In the genomic region with DNA sequence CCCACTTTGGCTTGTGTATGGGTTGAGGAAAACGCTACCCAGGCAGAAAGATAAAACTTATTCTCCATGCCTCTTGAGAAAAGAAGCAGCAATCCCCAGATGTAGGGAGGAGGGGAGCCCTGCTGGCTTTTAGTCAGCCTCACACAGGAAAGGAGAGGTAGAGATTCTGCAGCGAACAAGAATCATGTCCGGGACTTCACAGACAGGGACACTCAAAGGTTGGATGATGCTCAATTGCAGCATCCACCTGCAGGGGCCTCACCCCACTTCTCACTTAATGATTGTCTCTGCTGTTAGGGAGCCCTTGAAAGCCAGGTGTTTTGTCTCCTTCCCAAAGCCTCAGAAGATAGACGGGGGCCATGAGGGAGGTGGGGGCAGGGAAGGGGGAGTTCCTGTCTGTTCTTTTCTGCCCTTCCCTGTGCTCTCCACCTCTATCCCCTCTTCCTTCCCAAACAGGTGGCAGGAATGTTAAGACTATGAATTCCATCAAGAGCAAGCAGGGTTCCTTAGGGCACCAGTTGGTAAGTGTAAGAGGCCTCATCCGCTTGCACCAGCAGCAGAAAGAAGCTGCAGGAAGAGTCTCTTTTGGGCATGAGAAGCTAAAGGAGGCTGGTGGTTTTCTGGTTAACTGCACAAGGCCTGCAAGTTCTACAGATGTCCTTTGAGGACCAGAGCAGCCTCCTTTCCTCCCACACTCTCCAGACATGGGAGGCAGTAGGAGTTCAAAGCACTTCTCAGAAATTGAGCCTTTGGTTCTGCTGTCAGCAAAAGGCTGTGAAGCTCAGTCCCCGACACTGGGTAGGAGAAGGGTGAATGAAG, we compare ENCODE assay signal across 2 cellular contexts.
TF ChIP-seq lines count a peak whose summit lies in the region.

No MANE protein-coding gene starts in this region.

TF ChIP-seq in GM23338, 12 proteins besides CTCF, POLR2A, EP300 and RAD21 (continued from another document):
- TF ChIP-seq, protein P1, sequence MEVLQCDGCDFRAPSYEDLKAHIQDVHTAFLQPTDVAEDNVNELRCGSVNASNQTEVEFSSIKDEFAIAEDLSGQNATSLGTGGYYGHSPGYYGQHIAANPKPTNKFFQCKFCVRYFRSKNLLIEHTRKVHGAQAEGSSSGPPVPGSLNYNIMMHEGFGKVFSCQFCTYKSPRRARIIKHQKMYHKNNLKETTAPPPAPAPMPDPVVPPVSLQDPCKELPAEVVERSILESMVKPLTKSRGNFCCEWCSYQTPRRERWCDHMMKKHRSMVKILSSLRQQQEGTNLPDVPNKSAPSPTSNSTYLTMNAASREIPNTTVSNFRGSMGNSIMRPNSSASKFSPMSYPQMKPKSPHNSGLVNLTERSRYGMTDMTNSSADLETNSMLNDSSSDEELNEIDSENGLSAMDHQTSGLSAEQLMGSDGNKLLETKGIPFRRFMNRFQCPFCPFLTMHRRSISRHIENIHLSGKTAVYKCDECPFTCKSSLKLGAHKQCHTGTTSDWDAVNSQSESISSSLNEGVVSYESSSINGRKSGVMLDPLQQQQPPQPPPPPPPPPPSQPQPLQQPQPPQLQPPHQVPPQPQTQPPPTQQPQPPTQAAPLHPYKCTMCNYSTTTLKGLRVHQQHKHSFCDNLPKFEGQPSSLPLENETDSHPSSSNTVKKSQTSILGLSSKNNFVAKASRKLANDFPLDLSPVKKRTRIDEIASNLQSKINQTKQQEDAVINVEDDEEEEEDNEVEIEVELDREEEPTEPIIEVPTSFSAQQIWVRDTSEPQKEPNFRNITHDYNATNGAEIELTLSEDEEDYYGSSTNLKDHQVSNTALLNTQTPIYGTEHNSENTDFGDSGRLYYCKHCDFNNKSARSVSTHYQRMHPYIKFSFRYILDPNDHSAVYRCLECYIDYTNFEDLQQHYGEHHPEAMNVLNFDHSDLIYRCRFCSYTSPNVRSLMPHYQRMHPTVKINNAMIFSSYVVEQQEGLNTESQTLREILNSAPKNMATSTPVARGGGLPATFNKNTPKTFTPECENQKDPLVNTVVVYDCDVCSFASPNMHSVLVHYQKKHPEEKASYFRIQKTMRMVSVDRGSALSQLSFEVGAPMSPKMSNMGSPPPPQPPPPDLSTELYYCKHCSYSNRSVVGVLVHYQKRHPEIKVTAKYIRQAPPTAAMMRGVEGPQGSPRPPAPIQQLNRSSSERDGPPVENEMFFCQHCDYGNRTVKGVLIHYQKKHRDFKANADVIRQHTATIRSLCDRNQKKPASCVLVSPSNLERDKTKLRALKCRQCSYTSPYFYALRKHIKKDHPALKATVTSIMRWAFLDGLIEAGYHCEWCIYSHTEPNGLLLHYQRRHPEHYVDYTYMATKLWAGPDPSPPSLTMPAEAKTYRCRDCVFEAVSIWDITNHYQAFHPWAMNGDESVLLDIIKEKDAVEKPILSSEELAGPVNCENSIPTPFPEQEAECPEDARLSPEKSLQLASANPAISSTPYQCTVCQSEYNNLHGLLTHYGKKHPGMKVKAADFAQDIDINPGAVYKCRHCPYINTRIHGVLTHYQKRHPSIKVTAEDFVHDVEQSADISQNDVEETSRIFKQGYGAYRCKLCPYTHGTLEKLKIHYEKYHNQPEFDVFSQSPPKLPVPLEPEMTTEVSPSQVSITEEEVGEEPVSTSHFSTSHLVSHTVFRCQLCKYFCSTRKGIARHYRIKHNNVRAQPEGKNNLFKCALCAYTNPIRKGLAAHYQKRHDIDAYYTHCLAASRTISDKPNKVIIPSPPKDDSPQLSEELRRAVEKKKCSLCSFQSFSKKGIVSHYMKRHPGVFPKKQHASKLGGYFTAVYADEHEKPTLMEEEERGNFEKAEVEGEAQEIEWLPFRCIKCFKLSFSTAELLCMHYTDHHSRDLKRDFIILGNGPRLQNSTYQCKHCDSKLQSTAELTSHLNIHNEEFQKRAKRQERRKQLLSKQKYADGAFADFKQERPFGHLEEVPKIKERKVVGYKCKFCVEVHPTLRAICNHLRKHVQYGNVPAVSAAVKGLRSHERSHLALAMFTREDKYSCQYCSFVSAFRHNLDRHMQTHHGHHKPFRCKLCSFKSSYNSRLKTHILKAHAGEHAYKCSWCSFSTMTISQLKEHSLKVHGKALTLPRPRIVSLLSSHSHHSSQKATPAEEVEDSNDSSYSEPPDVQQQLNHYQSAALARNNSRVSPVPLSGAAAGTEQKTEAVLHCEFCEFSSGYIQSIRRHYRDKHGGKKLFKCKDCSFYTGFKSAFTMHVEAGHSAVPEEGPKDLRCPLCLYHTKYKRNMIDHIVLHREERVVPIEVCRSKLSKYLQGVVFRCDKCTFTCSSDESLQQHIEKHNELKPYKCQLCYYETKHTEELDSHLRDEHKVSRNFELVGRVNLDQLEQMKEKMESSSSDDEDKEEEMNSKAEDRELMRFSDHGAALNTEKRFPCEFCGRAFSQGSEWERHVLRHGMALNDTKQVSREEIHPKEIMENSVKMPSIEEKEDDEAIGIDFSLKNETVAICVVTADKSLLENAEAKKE (CRISPR knock-in tag; IDR thresholded peaks at IDR 0.05): 0 out of 2 replicates have a peak, but pooled peaks have one; percentile 24
- TF ChIP-seq STAT1 (IDR thresholded peaks at IDR 0.05; ENCODE audit: unreplicated experiment): no peak

TF ChIP-seq in WTC11, 78 proteins besides CTCF, POLR2A, EP300 and RAD21 (continued from another document):
- TF ChIP-seq NFATC4 (CRISPR knock-in tag; IDR thresholded peaks at IDR 0.05): no peak
- TF ChIP-seq ZNF232 (CRISPR knock-in tag; IDR thresholded peaks at IDR 0.05): no peak
- no peak for TF ChIP-seq SMAD3 (CRISPR knock-in tag; IDR thresholded peaks at IDR 0.05; ENCODE audit: borderline replicate concordance)
- no peak for TF ChIP-seq IRF2 (CRISPR knock-in tag; IDR thresholded peaks at IDR 0.05; ENCODE audit: borderline replicate concordance, low read depth)
- no peak for TF ChIP-seq ZNF671 (CRISPR knock-in tag; IDR thresholded peaks at IDR 0.05)
- no peak for TF ChIP-seq ATF1 (CRISPR knock-in tag; IDR thresholded peaks at IDR 0.05)
- TF ChIP-seq, protein P2, sequence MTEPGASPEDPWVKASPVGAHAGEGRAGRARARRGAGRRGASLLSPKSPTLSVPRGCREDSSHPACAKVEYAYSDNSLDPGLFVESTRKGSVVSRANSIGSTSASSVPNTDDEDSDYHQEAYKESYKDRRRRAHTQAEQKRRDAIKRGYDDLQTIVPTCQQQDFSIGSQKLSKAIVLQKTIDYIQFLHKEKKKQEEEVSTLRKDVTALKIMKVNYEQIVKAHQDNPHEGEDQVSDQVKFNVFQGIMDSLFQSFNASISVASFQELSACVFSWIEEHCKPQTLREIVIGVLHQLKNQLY (CRISPR knock-in tag; IDR thresholded peaks at IDR 0.05): no peak
- TF ChIP-seq JUN (CRISPR knock-in tag; IDR thresholded peaks at IDR 0.05): no peak
- TF ChIP-seq, protein P3, sequence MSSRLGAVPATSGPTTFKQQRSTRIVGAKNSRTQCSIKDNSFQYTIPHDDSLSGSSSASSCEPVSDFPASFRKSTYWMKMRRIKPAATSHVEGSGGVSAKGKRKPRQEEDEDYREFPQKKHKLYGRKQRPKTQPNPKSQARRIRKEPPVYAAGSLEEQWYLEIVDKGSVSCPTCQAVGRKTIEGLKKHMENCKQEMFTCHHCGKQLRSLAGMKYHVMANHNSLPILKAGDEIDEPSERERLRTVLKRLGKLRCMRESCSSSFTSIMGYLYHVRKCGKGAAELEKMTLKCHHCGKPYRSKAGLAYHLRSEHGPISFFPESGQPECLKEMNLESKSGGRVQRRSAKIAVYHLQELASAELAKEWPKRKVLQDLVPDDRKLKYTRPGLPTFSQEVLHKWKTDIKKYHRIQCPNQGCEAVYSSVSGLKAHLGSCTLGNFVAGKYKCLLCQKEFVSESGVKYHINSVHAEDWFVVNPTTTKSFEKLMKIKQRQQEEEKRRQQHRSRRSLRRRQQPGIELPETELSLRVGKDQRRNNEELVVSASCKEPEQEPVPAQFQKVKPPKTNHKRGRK (CRISPR knock-in tag; IDR thresholded peaks at IDR 0.05; ENCODE audit: borderline replicate concordance): no peak
- no peak for TF ChIP-seq NR2C2 (CRISPR knock-in tag; IDR thresholded peaks at IDR 0.05)
- TF ChIP-seq KAT7 (CRISPR knock-in tag; IDR thresholded peaks at IDR 0.05; ENCODE audit: borderline replicate concordance): no peak
- no peak for TF ChIP-seq GTF2I (CRISPR knock-in tag; conservative IDR thresholded peaks at IDR 0.05)
